ENCODE assay signal across 18 cellular contexts in the genomic region with DNA sequence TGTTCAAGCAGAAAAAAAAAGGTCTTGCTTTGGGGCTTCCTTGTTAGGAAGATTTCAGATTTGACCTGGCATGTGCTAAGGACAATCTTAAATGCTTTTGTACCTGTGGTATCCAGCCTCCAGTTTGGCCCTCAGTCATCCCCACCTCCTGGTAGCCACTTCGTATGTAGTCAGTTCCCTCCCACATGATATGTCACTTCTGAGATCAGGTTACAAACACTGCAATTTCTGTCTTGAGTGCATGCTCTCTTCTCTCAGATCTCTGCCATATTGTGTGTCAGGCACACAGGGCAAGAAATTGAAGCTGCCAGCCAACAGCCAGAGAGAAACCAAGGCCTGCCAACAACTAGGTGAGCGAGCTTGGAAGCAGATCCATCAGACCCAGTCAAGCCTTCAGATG.
"Had no signal": no experiment of that assay in that cellular context is flagged by ENCODE, and none has a peak within 500 bp of the region (broad histone marks: within the 10 kb centered on the region; RNA-seq: fewer than 3 reads in every experiment).

No MANE protein-coding gene starts in this region.

- H3K36me3 Mint-ChIP-seq: activated CD4-positive, alpha-beta memory T cell treated with anti-CD3 and anti-CD28 coated beads for 36 hours; activated naive CD8-positive, alpha-beta T cell treated with anti-CD3 and anti-CD28 coated beads for 36 hours had no signal

- H3K4me3 Mint-ChIP-seq: activated CD4-positive, alpha-beta memory T cell treated with anti-CD3 and anti-CD28 coated beads for 36 hours; activated naive CD8-positive, alpha-beta T cell treated with anti-CD3 and anti-CD28 coated beads for 36 hours; central memory CD8-positive, alpha-beta T cell; effector memory CD8-positive, alpha-beta T cell; memory B cell; stimulated activated naive CD8-positive, alpha-beta T cell treated with anti-CD3 and anti-CD28 coated beads, Interleukin-15, Interleukin-2, amounts not matched to agents 100 ng/mL and 50 ng/mL, for 24 hours had no signal

- DNase-seq: activated CD4-positive, alpha-beta memory T cell treated with anti-CD3 and anti-CD28 coated beads for 36 hours; activated CD4-positive, alpha-beta T cell treated with anti-CD3 and anti-CD28 coated beads for 48 hours; activated naive CD4-positive, alpha-beta T cell treated with Interleukin-2 at 50 U/mL for 16 hours; activated naive CD8-positive, alpha-beta T cell treated with anti-CD3 and anti-CD28 coated beads for 36 hours; activated T-cell treated with anti-CD3 and anti-CD28 coated beads, Interleukin-2, amount 50 U/mL, for 48 hours; effector memory CD8-positive, alpha-beta T cell; heart left ventricle; islet precursor cell; left cardiac atrium; pancreas; psoas muscle; stimulated activated CD4-positive, alpha-beta T cell treated with anti-CD3 and anti-CD28 coated beads, Interleukin-4, amount 100 ng/mL, for 4 hours; substantia nigra; thyroid gland had no signal

- ATAC-seq: effector memory CD8-positive, alpha-beta T cell; heart left ventricle; left cardiac atrium; pancreas had no signal

- H3K4me1 Mint-ChIP-seq: central memory CD8-positive, alpha-beta T cell; memory B cell had no signal

- H3K27ac Mint-ChIP-seq: activated CD4-positive, alpha-beta memory T cell treated with anti-CD3 and anti-CD28 coated beads for 36 hours; activated naive CD8-positive, alpha-beta T cell treated with anti-CD3 and anti-CD28 coated beads for 36 hours; effector memory CD8-positive, alpha-beta T cell; memory B cell; stimulated activated naive CD8-positive, alpha-beta T cell treated with anti-CD3 and anti-CD28 coated beads, Interleukin-15, Interleukin-2, amounts not matched to agents 100 ng/mL and 50 ng/mL, for 24 hours had no signal

- H3K9me3 Mint-ChIP-seq: activated CD4-positive, alpha-beta memory T cell treated with anti-CD3 and anti-CD28 coated beads for 36 hours; activated naive CD8-positive, alpha-beta T cell treated with anti-CD3 and anti-CD28 coated beads for 36 hours; central memory CD8-positive, alpha-beta T cell; effector memory CD8-positive, alpha-beta T cell; nephron; stimulated activated naive CD8-positive, alpha-beta T cell treated with anti-CD3 and anti-CD28 coated beads, Interleukin-15, Interleukin-2, amounts not matched to agents 100 ng/mL and 50 ng/mL, for 24 hours had no signal
